Comparison of ENCODE assay signal across 8 cellular contexts in the genomic region with DNA sequence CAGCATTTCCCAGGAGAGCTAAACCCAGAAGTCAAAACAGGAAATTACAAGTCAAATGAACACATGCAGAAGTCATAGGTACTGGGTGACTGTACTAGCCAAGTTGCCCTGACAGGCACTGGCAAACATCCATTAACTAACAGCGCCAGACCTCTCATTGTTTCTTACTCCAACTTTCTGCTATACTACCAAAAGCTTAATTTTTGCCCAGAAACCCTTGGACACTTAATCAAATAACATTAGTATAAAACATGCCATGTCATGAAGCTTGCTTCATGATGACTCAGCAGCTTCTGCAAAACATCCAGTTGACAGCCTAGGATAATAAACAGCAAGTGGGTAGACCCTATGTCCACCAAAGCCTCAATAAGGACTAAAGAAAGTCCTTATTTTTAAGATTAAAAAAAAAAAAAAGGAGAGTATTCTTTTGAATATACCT. TPM values are rescaled to one million over a fixed set of nuclear protein-coding genes. Genes with fewer than 3 reads are reported as not detected.
A peak's percentile ranks its signal among the peaks of the same experiment; 100 is the strongest.
DNase-seq lines count a peak whose midpoint lies in the region; ATAC-seq and TF ChIP-seq lines count a peak whose summit lies in the region.

No MANE protein-coding gene starts in this region.

- peaks cover 2% of the 10 kb centered on the region for H3K27me3 Mint-ChIP-seq in activated naive CD8-positive, alpha-beta T cell treated with anti-CD3 and anti-CD28 coated beads, Interleukin-2, amount 50 U/mL, for 24 hours

- peaks cover 7% of the 10 kb centered on the region; the same call in 1 of the 2 replicates for H3F3A ChIP-seq in Loucy (ENCODE audit: low read depth)

- intact Hi-C loops in left colon (cut with DNase I, micrococcal nuclease), result no loop called here

- H3K9me3 ChIP-seq in Loucy (ENCODE audit: insufficient read depth, low read depth, low read length), result no peaks in the 10 kb centered on the region

- no peak overlapping the region for H2AFZ ChIP-seq in Loucy (ENCODE audit: low read length)

- DNase-seq in EH (ENCODE audit: low read depth) (peak; percentile 84), medulla oblongata (ENCODE audit: extremely low spot score) (peak; percentile 33), left colon (no peak), NCI-H1436 (lab: John Stamatoyannopoulos, UW) (no peak), NCI-H1436 treated with DMSO at 0.1 percent for 48 hours (lab: John Stamatoyannopoulos, UW) (no peak)
- no peak for DNase-seq in activated naive CD8-positive, alpha-beta T cell treated with anti-CD3 and anti-CD28 coated beads, Interleukin-2, amount 50 U/mL, for 24 hours
- DNase-seq in effector CD4-positive, alpha-beta T cell, result no peak

- ATAC-seq in activated naive CD8-positive, alpha-beta T cell treated with anti-CD3 and anti-CD28 coated beads, Interleukin-2, amount 50 U/mL, for 24 hours, result no peak
- ATAC-seq in left colon, result no peak

- H3K4me1 ChIP-seq in Loucy (ENCODE audit: insufficient read depth, low read length, poor library complexity, severe bottlenecking), result peaks cover 23% of the 10 kb centered on the region

- peaks cover 71% of the 10 kb centered on the region for H3K4me1 Mint-ChIP-seq in activated naive CD8-positive, alpha-beta T cell treated with anti-CD3 and anti-CD28 coated beads, Interleukin-2, amount 50 U/mL, for 24 hours

- peaks cover 52% of the 10 kb centered on the region for H3K36me3 Mint-ChIP-seq in activated naive CD8-positive, alpha-beta T cell treated with anti-CD3 and anti-CD28 coated beads, Interleukin-2, amount 50 U/mL, for 24 hours (ENCODE audit: low read depth)

- H3K4me3 Mint-ChIP-seq in activated naive CD8-positive, alpha-beta T cell treated with anti-CD3 and anti-CD28 coated beads, Interleukin-2, amount 50 U/mL, for 24 hours, result peak overlapping the region; percentile 93

- peaks cover 64% of the 10 kb centered on the region for H4K20me1 ChIP-seq in Loucy (ENCODE audit: insufficient read depth, low read length, poor library complexity, severe bottlenecking)

- TF ChIP-seq CTCF in Loucy (conservative IDR thresholded peaks at IDR 0.05; ENCODE audit: low read length), result no peak

- peak overlapping the region; percentile 94 for H3K4me3 ChIP-seq in Loucy (ENCODE audit: low read length, poor library complexity, severe bottlenecking)

- H3K9me3 Mint-ChIP-seq in activated naive CD8-positive, alpha-beta T cell treated with anti-CD3 and anti-CD28 coated beads, Interleukin-2, amount 50 U/mL, for 24 hours, result no peaks in the 10 kb centered on the region

- peak overlapping the region; percentile 78 for H3K4me2 ChIP-seq in Loucy (ENCODE audit: low read depth, low read length, poor library complexity, severe bottlenecking)

- H3K9me2 ChIP-seq in Loucy (replicated peaks; ENCODE audit: low read depth, low read length), result no peaks in the 10 kb centered on the region

- peak overlapping the region; percentile 95 for H3K9ac ChIP-seq in Loucy (ENCODE audit: low read depth, low read length, poor library complexity, severe bottlenecking)

- H3K27me3 ChIP-seq in Loucy (ENCODE audit: insufficient read depth, low read length, poor library complexity, severe bottlenecking), result no peaks in the 10 kb centered on the region

- H3K36me3 ChIP-seq in Loucy (ENCODE audit: insufficient read depth, low read length), result 0 out of 2 replicates have a peak, but pooled peaks cover under 1% of the 10 kb centered on the region

- H3K27ac Mint-ChIP-seq in activated naive CD8-positive, alpha-beta T cell treated with anti-CD3 and anti-CD28 coated beads, Interleukin-2, amount 50 U/mL, for 24 hours, result peak overlapping the region; percentile 100

- H3K79me2 ChIP-seq in Loucy (ENCODE audit: insufficient read depth, low read length), result peaks cover 81% of the 10 kb centered on the region

RNA-seq across cellular contexts. Expression of gene NUP153, which starts 3.5 kb away (rescaled TPM):
- total RNA-seq in left colon, result 10 to 100 TPM; 29.4 to 31.4 TPM

Comparison
In these comparisons a context has a peak if more than half of its experiments do, and no peak if none do; other contexts are left out.
1. DNase-seq: peak in EH (single experiment) and medulla oblongata (single experiment); none in activated naive CD8-positive, alpha-beta T cell treated with anti-CD3 and anti-CD28 coated beads, Interleukin-2, amount 50 U/mL, for 24 hours (single experiment), left colon (0 of 2), effector CD4-positive, alpha-beta T cell (single experiment), NCI-H1436 (single experiment) and NCI-H1436 treated with DMSO at 0.1 percent for 48 hours (single experiment).